ENCODE assay signal across 9 cellular contexts in genomic region chr10:93435621-93436385, GRCh38. TPM values are rescaled to one million over a fixed set of nuclear protein-coding genes. Genes with fewer than 3 reads are reported as not detected.
A peak's percentile ranks its signal among the peaks of the same experiment; 100 is the strongest.
DNase-seq lines count a peak whose midpoint lies in the region; TF ChIP-seq lines count a peak whose summit lies in the region.
"Had no signal": no experiment of that assay in that cellular context is flagged by ENCODE, and none has a peak within 500 bp of the region (broad histone marks: within the 10 kb centered on the region; RNA-seq: fewer than 3 reads in every experiment).

No MANE protein-coding gene starts in this region.

- no peak overlapping the region for H3K14ac ChIP-seq in neuronal stem cell (ENCODE audit: low read length)

- H3K9me3 Mint-ChIP-seq in endothelial cell (ENCODE audit: unreplicated experiment), result no peaks in the 10 kb centered on the region
- H3K9me3 Mint-ChIP-seq in activated CD4-positive, alpha-beta T cell treated with anti-CD3 and anti-CD28 coated beads, Interleukin-2, amount 10 ng/mL, durations not matched to agents 7 days and 5 days, result peaks cover 2% of the 10 kb centered on the region

- no CpG with 5 or more reads among the region's 5 CpGs for WGBS in neuronal stem cell (ENCODE audit: extremely low coverage in 2 of 2, insufficient read length in 2 of 2, insufficient replicate concordance in 1 of 2), 2 donors

- H3K4me1 ChIP-seq in neuronal stem cell (ENCODE audit: control insufficient read depth in 2 of 2, insufficient read depth in 1 of 2, low read depth in 1 of 2, low read length in 2 of 2), result peaks cover 25 to 43% of the 10 kb centered on the region in 2 donors

- H3K4me3 ChIP-seq in neuronal stem cell (ENCODE audit: low read length in 2 of 2), result no peak overlapping the region

- no peak overlapping the region for H3K9ac ChIP-seq in neuronal stem cell (ENCODE audit: low read depth, low read length, poor library complexity)

- no peak overlapping the region for H2BK15ac ChIP-seq in neuronal stem cell (ENCODE audit: low read length)

- POLR2A ChIA-PET in activated CD4-positive, alpha-beta T cell treated with anti-CD3 and anti-CD28 coated beads, Interleukin-2, amount 10 ng/mL, durations not matched to agents 7 days and 5 days (lab: Charles Lee), result no interaction called here

- peak overlapping the region; percentile 65 for H3K27ac ChIP-seq in neuronal stem cell (replicated peaks; ENCODE audit: low read length)

- H3K18ac ChIP-seq in neuronal stem cell (ENCODE audit: low read length), result peak overlapping the region; percentile 32

- no peaks in the 10 kb centered on the region for H3K36me3 Mint-ChIP-seq in endothelial cell (ENCODE audit: low read depth, unreplicated experiment)
- H3K36me3 Mint-ChIP-seq in activated CD4-positive, alpha-beta T cell treated with anti-CD3 and anti-CD28 coated beads, Interleukin-2, amount 10 ng/mL, durations not matched to agents 7 days and 5 days (ENCODE audit: low read depth), result no peaks in the 10 kb centered on the region

- H3K4me2 ChIP-seq in neuronal stem cell (ENCODE audit: insufficient read depth, low read length, poor library complexity, severe bottlenecking), result no peak overlapping the region

- H2AFZ ChIP-seq in neuronal stem cell (ENCODE audit: low read length), result no peak overlapping the region

- H3K4me1 Mint-ChIP-seq in endothelial cell (ENCODE audit: unreplicated experiment), result peaks cover 36% of the 10 kb centered on the region
- H3K4me1 Mint-ChIP-seq in activated CD4-positive, alpha-beta T cell treated with anti-CD3 and anti-CD28 coated beads, Interleukin-2, amount 10 ng/mL, durations not matched to agents 7 days and 5 days, result no peaks in the 10 kb centered on the region

- H3K9me3 ChIP-seq in neuronal stem cell (replicated peaks in 1 of 2; ENCODE audit: control insufficient read depth in 2 of 2, insufficient read depth in 1 of 2, low read depth in 1 of 2, low read length in 2 of 2), result no peaks in the 10 kb centered on the region

- CTCF ChIA-PET in activated CD4-positive, alpha-beta T cell treated with anti-CD3 and anti-CD28 coated beads, Interleukin-2, amount 10 ng/mL, durations not matched to agents 7 days and 5 days (lab: Charles Lee), result interaction anchor here (1.1 kb wide), 1 partner anchor 24 kb away, joined by 3 read pairs; no protein-coding TSS in a partner anchor

- H3K27ac Mint-ChIP-seq in endothelial cell (ENCODE audit: unreplicated experiment), result peak overlapping the region; percentile 61
- H3K27ac Mint-ChIP-seq in activated CD4-positive, alpha-beta T cell treated with anti-CD3 and anti-CD28 coated beads, Interleukin-2, amount 10 ng/mL, durations not matched to agents 7 days and 5 days, result no peak overlapping the region
- H3K27ac Mint-ChIP-seq: T-helper 1 cell treated with Interleukin-12 subunit alpha and Interleukin-12 subunit beta and Interleukin-4 antibody, amounts not matched to agents 30 μg/mL and 1 μg/mL, for 36 hours had no signal

- no peak overlapping the region for H2BK5ac ChIP-seq in neuronal stem cell (ENCODE audit: low read length)

- H3K4ac ChIP-seq in neuronal stem cell (ENCODE audit: low read length), result no peak overlapping the region

- no peak overlapping the region for H2BK120ac ChIP-seq in neuronal stem cell (ENCODE audit: low read depth, low read length)

- no peaks in the 10 kb centered on the region for H3K36me3 ChIP-seq in neuronal stem cell (replicated peaks in 1 of 2; ENCODE audit: control insufficient read depth in 2 of 2, insufficient read depth in 2 of 2, low read length in 2 of 2)

- H3K27me3 ChIP-seq in neuronal stem cell (ENCODE audit: control insufficient read depth in 3 of 3, insufficient read depth in 3 of 3, low read depth in 1 of 3, low read length in 3 of 3), result no peaks in the 10 kb centered on the region

- DNase-seq in DMS 273 treated with DMSO at 0.1 percent for 48 hours (lab: John Stamatoyannopoulos, UW), result peak; percentile 7
- DNase-seq in NCI-H510A treated with DMSO at 0.1 percent for 48 hours (lab: John Stamatoyannopoulos, UW), result peak; percentile 82
- DNase-seq in endothelial cell (ENCODE audit: low spot score), result no peak
- peak; percentile 61 for DNase-seq in neuronal stem cell (ENCODE audit: low spot score)
- no peak for DNase-seq in NCI-H2081 treated with DMSO at 0.1 percent for 48 hours (lab: John Stamatoyannopoulos, UW)
- DNase-seq in putamen (ENCODE audit: low spot score), result no peak
- no peak for DNase-seq in NCI-H526 (lab: John Stamatoyannopoulos, UW)
- no peak for DNase-seq in activated CD4-positive, alpha-beta T cell treated with anti-CD3 and anti-CD28 coated beads, Interleukin-2, amount 10 ng/mL, durations not matched to agents 7 days and 5 days

- no peak for TF ChIP-seq CTCF in endothelial cell (IDR thresholded peaks at IDR 0.05; ENCODE audit: unreplicated experiment)

- peaks cover 7% of the 10 kb centered on the region for H3K27me3 Mint-ChIP-seq in endothelial cell (ENCODE audit: unreplicated experiment)
- H3K27me3 Mint-ChIP-seq in activated CD4-positive, alpha-beta T cell treated with anti-CD3 and anti-CD28 coated beads, Interleukin-2, amount 10 ng/mL, durations not matched to agents 7 days and 5 days, result no peaks in the 10 kb centered on the region

- H3K23ac ChIP-seq in neuronal stem cell (ENCODE audit: low read depth, low read length, poor library complexity), result no peak overlapping the region

- H2AK5ac ChIP-seq in neuronal stem cell (ENCODE audit: low read depth, low read length), result no peak overlapping the region

- no peak overlapping the region for H2BK12ac ChIP-seq in neuronal stem cell (ENCODE audit: low read length)

- H4K91ac ChIP-seq in neuronal stem cell (ENCODE audit: low read depth, low read length, poor library complexity), result no peak overlapping the region

- H3K79me1 ChIP-seq in neuronal stem cell (ENCODE audit: low read depth, low read length), result no peaks in the 10 kb centered on the region

- no peak overlapping the region for H4K8ac ChIP-seq in neuronal stem cell (ENCODE audit: low read depth, low read length)

- no peak overlapping the region for H3K4me3 Mint-ChIP-seq in endothelial cell (ENCODE audit: unreplicated experiment)
- no peak overlapping the region for H3K4me3 Mint-ChIP-seq in activated CD4-positive, alpha-beta T cell treated with anti-CD3 and anti-CD28 coated beads, Interleukin-2, amount 10 ng/mL, durations not matched to agents 7 days and 5 days
- H3K4me3 Mint-ChIP-seq: T-helper 1 cell treated with Interleukin-12 subunit alpha and Interleukin-12 subunit beta and Interleukin-4 antibody, amounts not matched to agents 30 μg/mL and 1 μg/mL, for 36 hours had no signal

RNA-seq across cellular contexts. Expression of gene MYOF, which starts 46.3 kb away (rescaled TPM):
- 12.4 TPM for total RNA-seq in endothelial cell (ENCODE audit: unreplicated experiment)
- 2.9 TPM for polyA plus RNA-seq in neuronal stem cell (2013, experiment 1 of 2)
- polyA plus RNA-seq in neuronal stem cell (2013, experiment 2 of 2), result 2.8 TPM
- total RNA-seq in activated CD4-positive, alpha-beta T cell treated with anti-CD3 and anti-CD28 coated beads, Interleukin-2, amount 10 ng/mL, durations not matched to agents 7 days and 5 days, result 1 to 10 TPM; 1.4 to 2.7 TPM

Comparison
In these comparisons a context has a peak if more than half of its experiments do, and no peak if none do; other contexts are left out.
1. DNase-seq: peak in DMS 273 treated with DMSO at 0.1 percent for 48 hours (single experiment), NCI-H510A treated with DMSO at 0.1 percent for 48 hours (single experiment) and neuronal stem cell (single experiment); none in endothelial cell (single experiment), NCI-H2081 treated with DMSO at 0.1 percent for 48 hours (single experiment), putamen (single experiment), NCI-H526 (0 of 2) and activated CD4-positive, alpha-beta T cell treated with anti-CD3 and anti-CD28 coated beads, Interleukin-2, amount 10 ng/mL, durations not matched to agents 7 days and 5 days (single experiment).